Comparison of ENCODE assay signal across 32 cellular contexts in the genomic region with DNA sequence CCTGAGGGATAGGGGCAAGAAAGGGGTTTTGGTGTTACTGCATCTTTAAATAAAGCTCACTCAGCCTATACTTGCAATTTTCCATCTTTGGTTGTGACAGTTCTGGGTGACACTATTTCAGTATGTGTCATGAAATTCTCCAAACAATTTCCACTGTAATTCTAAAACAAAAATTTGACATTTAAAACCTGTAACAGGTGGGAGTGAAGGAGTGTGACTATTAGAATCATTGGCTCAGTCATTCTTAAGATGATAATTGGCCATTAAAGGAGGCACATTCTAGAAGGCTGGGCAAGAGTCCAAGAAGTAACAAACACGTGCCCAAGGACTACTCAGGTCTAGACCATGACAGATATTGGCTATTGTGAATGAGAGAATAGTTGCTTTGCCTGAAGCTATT.
DNase-seq lines count a peak whose midpoint lies in the region; ATAC-seq and TF ChIP-seq lines count a peak whose summit lies in the region.
"Had no signal": no experiment of that assay in that cellular context is flagged by ENCODE, and none has a peak within 500 bp of the region (broad histone marks: within the 10 kb centered on the region; RNA-seq: fewer than 3 reads in every experiment).

No MANE protein-coding gene starts in this region.

- DNase-seq in NCI-H2107 treated with DMSO at 0.1 percent for 48 hours (lab: John Stamatoyannopoulos, UW; ENCODE audit: unreplicated experiment) (peak; percentile 2), NCI-H2107 (lab: John Stamatoyannopoulos, UW) (no peak), testis (peak; percentile 41), cerebellum (ENCODE audit: low spot score) (no peak)
- no peak for DNase-seq in activated naive CD4-positive, alpha-beta T cell treated with Interleukin-2 at 50 U/mL for 16 hours
- no peak for DNase-seq in activated T-helper 2 cell treated with anti-CD3 and anti-CD28 coated beads, Interferon-gamma antibody, Interleukin-2, Interleukin-4, amounts not matched to agents 10 μg/mL and 5 μg/mL and 100 μg/mL, durations not matched to agents 14 hours and 24 hours and 36 hours (ENCODE audit: low spot score)
- DNase-seq: activated CD4-positive, alpha-beta T cell treated with anti-CD3 and anti-CD28 coated beads for 1 hour; activated naive CD8-positive, alpha-beta T cell treated with anti-CD3 and anti-CD28 coated beads, Interleukin-2, amount 10 ng/mL, durations not matched to agents 7 days and 5 days; Calu3; colonic mucosa; DND-41; effector CD4-positive, alpha-beta T cell; GF-D8; HFFc6; KBM-7; NCI-H1092; NCI-H2081 treated with DMSO at 0.1 percent for 48 hours; NCI-H510A; pancreas; SHP77; stomach; thyroid gland; uterus had no signal

- WGBS in testis, 2 donors = 21 to 42% methylated on average over 1 of the region's 1 CpG

- H3K4me1 Mint-ChIP-seq in activated naive CD4-positive, alpha-beta T cell treated with anti-CD3 and anti-CD28 coated beads, Interleukin-2, amount 50 U/mL, for 24 hours = peaks cover 58% of the 10 kb centered on the region
- peaks cover 35% of the 10 kb centered on the region for H3K4me1 Mint-ChIP-seq in activated T-helper 2 cell treated with anti-CD3 and anti-CD28 coated beads, Interferon-gamma antibody, Interleukin-2, Interleukin-4, amounts not matched to agents 10 μg/mL and 5 μg/mL and 100 μg/mL, durations not matched to agents 14 hours and 24 hours and 36 hours (ENCODE audit: low read depth)
- H3K4me1 Mint-ChIP-seq: neural progenitor cell had no signal

- peak overlapping the region; percentile 99 for H3K27ac Mint-ChIP-seq in activated naive CD4-positive, alpha-beta T cell treated with anti-CD3 and anti-CD28 coated beads, Interleukin-2, amount 50 U/mL, for 24 hours
- H3K27ac Mint-ChIP-seq in activated T-helper 2 cell treated with anti-CD3 and anti-CD28 coated beads, Interferon-gamma antibody, Interleukin-2, Interleukin-4, amounts not matched to agents 10 μg/mL and 5 μg/mL and 100 μg/mL, durations not matched to agents 14 hours and 24 hours and 36 hours = peak overlapping the region; percentile 81
- H3K27ac Mint-ChIP-seq: activated naive CD8-positive, alpha-beta T cell treated with anti-CD3 and anti-CD28 coated beads, Interleukin-2, amount 10 ng/mL, durations not matched to agents 7 days and 5 days; GM23338; HFFc6; neural progenitor cell had no signal

- TF ChIP-seq POLR2A in testis (IDR thresholded peaks at IDR 0.05) = no peak

- peak overlapping the region; percentile 68 for H3K4me3 Mint-ChIP-seq in activated naive CD4-positive, alpha-beta T cell treated with anti-CD3 and anti-CD28 coated beads, Interleukin-2, amount 50 U/mL, for 24 hours
- no peak overlapping the region for H3K4me3 Mint-ChIP-seq in activated T-helper 2 cell treated with anti-CD3 and anti-CD28 coated beads, Interferon-gamma antibody, Interleukin-2, Interleukin-4, amounts not matched to agents 10 μg/mL and 5 μg/mL and 100 μg/mL, durations not matched to agents 14 hours and 24 hours and 36 hours (ENCODE audit: low read depth)
- H3K4me3 Mint-ChIP-seq: activated naive CD8-positive, alpha-beta T cell treated with anti-CD3 and anti-CD28 coated beads, Interleukin-2, amount 10 ng/mL, durations not matched to agents 7 days and 5 days; GM23338; HFFc6; neural progenitor cell had no signal

- no peaks in the 10 kb centered on the region for H3K9me3 ChIP-seq in testis
- H3K9me3 ChIP-seq: ascending aorta, colonic mucosa, gastroesophageal sphincter, pancreas, stomach, thyroid gland, uterus had no signal

- no peaks in the 10 kb centered on the region for H3K27me3 Mint-ChIP-seq in activated naive CD4-positive, alpha-beta T cell treated with anti-CD3 and anti-CD28 coated beads, Interleukin-2, amount 50 U/mL, for 24 hours
- no peaks in the 10 kb centered on the region for H3K27me3 Mint-ChIP-seq in activated T-helper 2 cell treated with anti-CD3 and anti-CD28 coated beads, Interferon-gamma antibody, Interleukin-2, Interleukin-4, amounts not matched to agents 10 μg/mL and 5 μg/mL and 100 μg/mL, durations not matched to agents 14 hours and 24 hours and 36 hours (ENCODE audit: low read depth)
- H3K27me3 Mint-ChIP-seq: activated naive CD8-positive, alpha-beta T cell treated with anti-CD3 and anti-CD28 coated beads, Interleukin-2, amount 10 ng/mL, durations not matched to agents 7 days and 5 days had no signal

- intact Hi-C loops in activated T-helper 2 cell treated with anti-CD3 and anti-CD28 coated beads, Interferon-gamma antibody, Interleukin-2, Interleukin-4, amounts not matched to agents 10 μg/mL and 5 μg/mL and 100 μg/mL, durations not matched to agents 14 hours and 24 hours and 36 hours (cut with micrococcal nuclease) = loop anchor here (5.0 kb wide), 1 partner anchor 33 kb away; no protein-coding TSS in a partner anchor
- intact Hi-C loops in testis (cut with DNase I; ENCODE audit: low total_unique reads) = no loop called here

- peaks cover 41% of the 10 kb centered on the region for H3K36me3 Mint-ChIP-seq in activated naive CD4-positive, alpha-beta T cell treated with anti-CD3 and anti-CD28 coated beads, Interleukin-2, amount 50 U/mL, for 24 hours
- H3K36me3 Mint-ChIP-seq in activated T-helper 2 cell treated with anti-CD3 and anti-CD28 coated beads, Interferon-gamma antibody, Interleukin-2, Interleukin-4, amounts not matched to agents 10 μg/mL and 5 μg/mL and 100 μg/mL, durations not matched to agents 14 hours and 24 hours and 36 hours (ENCODE audit: low read depth) = peaks cover 28% of the 10 kb centered on the region
- H3K36me3 Mint-ChIP-seq: neural progenitor cell had no signal

- H3K9me3 Mint-ChIP-seq in activated naive CD4-positive, alpha-beta T cell treated with anti-CD3 and anti-CD28 coated beads, Interleukin-2, amount 50 U/mL, for 24 hours = peaks cover 13% of the 10 kb centered on the region
- no peaks in the 10 kb centered on the region for H3K9me3 Mint-ChIP-seq in activated T-helper 2 cell treated with anti-CD3 and anti-CD28 coated beads, Interferon-gamma antibody, Interleukin-2, Interleukin-4, amounts not matched to agents 10 μg/mL and 5 μg/mL and 100 μg/mL, durations not matched to agents 14 hours and 24 hours and 36 hours
- H3K9me3 Mint-ChIP-seq: GM23338, HFFc6, neural progenitor cell had no signal

- H3K27me3 ChIP-seq in testis = no peaks in the 10 kb centered on the region
- H3K27me3 ChIP-seq: ascending aorta, cardiac muscle cell, colonic mucosa, neural progenitor cell, pancreas, thyroid gland, uterus had no signal

- H3K36me3 ChIP-seq in testis (ENCODE audit: low read depth, missing control alignments) = no peaks in the 10 kb centered on the region
- H3K36me3 ChIP-seq: ascending aorta, cardiac muscle cell, colonic mucosa, gastroesophageal sphincter, neural progenitor cell, pancreas, stomach, thyroid gland, uterus had no signal

- ATAC-seq in HG03439 (IDR thresholded peaks at IDR 0.05; ENCODE audit: unreplicated experiment) = no peak
- ATAC-seq: gastroesophageal sphincter, GM23338, Panc1, pancreas had no signal

- no peak for TF ChIP-seq CTCF in testis (IDR thresholded peaks at IDR 0.05)

- no peak overlapping the region for H3K4me3 ChIP-seq in testis
- H3K4me3 ChIP-seq: ascending aorta, cardiac muscle cell, colonic mucosa, gastroesophageal sphincter, GM23338, neural progenitor cell, pancreas, smooth muscle cell, stomach, thyroid gland, uterus had no signal

- H3K27ac ChIP-seq in testis = no peak overlapping the region
- H3K27ac ChIP-seq: ascending aorta, cardiac muscle cell, colonic mucosa, gastroesophageal sphincter, neural progenitor cell, pancreas, stomach, thyroid gland, uterus had no signal

- H3K4me1 ChIP-seq in testis = no peaks in the 10 kb centered on the region
- H3K4me1 ChIP-seq: ascending aorta, colonic mucosa, gastroesophageal sphincter, neural progenitor cell, pancreas, stomach, thyroid gland, uterus had no signal

Comparison
In these comparisons a context has a peak if more than half of its experiments do, and no peak if none do; other contexts are left out.
1. DNase-seq: peak in NCI-H2107 treated with DMSO at 0.1 percent for 48 hours (single experiment) and testis (single experiment); none in NCI-H2107 (single experiment), activated naive CD4-positive, alpha-beta T cell treated with Interleukin-2 at 50 U/mL for 16 hours (single experiment), activated T-helper 2 cell treated with anti-CD3 and anti-CD28 coated beads, Interferon-gamma antibody, Interleukin-2, Interleukin-4, amounts not matched to agents 10 μg/mL and 5 μg/mL and 100 μg/mL, durations not matched to agents 14 hours and 24 hours and 36 hours (single experiment) and cerebellum (single experiment).